In the genomic region with DNA sequence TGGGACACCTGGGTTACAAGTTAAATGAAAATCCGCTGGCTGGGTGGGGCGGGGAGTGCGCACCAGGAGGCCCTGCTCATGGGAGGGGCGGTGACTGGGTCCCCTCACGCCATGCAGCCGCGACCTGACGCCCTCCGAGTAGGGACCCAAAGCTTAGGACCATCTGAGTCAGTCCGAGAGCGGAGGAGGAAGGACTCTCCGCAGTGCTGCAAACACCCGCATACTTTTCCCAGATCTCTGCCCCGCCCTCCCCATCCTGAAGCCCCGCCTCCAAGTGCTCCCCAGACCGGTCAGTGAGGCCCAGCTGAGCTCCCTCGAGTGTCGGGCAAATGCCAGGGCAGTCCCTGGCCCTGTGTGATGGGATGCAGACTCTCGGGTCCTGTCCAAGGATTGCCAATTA, we compare ENCODE assay signal across 8 cellular contexts. TPM values are rescaled to one million over a fixed set of nuclear protein-coding genes. Genes with fewer than 3 reads are reported as not detected.
A peak's percentile ranks its signal among the peaks of the same experiment; 100 is the strongest.
DNase-seq lines count a peak whose midpoint lies in the region; ATAC-seq, FAIRE-seq and TF ChIP-seq lines count a peak whose summit lies in the region.

No MANE protein-coding gene starts in this region.

- H3K36me3 ChIP-seq in SK-N-SH (replicated peaks in 1 of 2; ENCODE audit: control insufficient read depth in 1 of 2, insufficient read depth in 2 of 2, low read length in 1 of 2) (no peaks in the 10 kb centered on the region), sigmoid colon (no peaks in the 10 kb centered on the region)

- FAIRE-seq in GM12891 (lab: Jason Lieb, UNC) = no peak
- FAIRE-seq in urothelium cell line (lab: Jason Lieb, UNC) = no peak

- POLR2A ChIA-PET in SK-N-SH (lab: Yijun Ruan, JAX) = no interaction called here

- intact Hi-C loops in sigmoid colon (cut with DNase I) = no loop called here

- CTCF ChIA-PET in SK-N-SH (lab: Yijun Ruan, JAX) = interaction anchor here (1.3 kb wide), 1 partner anchor 530 kb away, joined by 4 read pairs; no protein-coding TSS in a partner anchor

- TF ChIP-seq POLR2A in GM12891 (IDR thresholded peaks at IDR 0.05; ENCODE audit: low read depth, low read length) (no peak), sigmoid colon (IDR thresholded peaks at IDR 0.05) (no peak)

- H3K9me3 ChIP-seq in SK-N-SH (no peaks in the 10 kb centered on the region), sigmoid colon (no peaks in the 10 kb centered on the region)

- H3K9me2 ChIP-seq in SK-N-SH = no peaks in the 10 kb centered on the region

- no peak for TF ChIP-seq EP300 in SK-N-SH (IDR thresholded peaks at IDR 0.05; ENCODE audit: borderline replicate concordance in 1 of 2, low read depth in 1 of 2, low read length in 1 of 2)
- TF ChIP-seq EP300 in sigmoid colon (IDR thresholded peaks at IDR 0.05) = no peak

- H3F3A ChIP-seq in SK-N-SH (replicated peaks; ENCODE audit: insufficient read depth) = no peaks in the 10 kb centered on the region

- peaks cover 9% of the 10 kb centered on the region for H3K36me3 Mint-ChIP-seq in glutamatergic neuron (ENCODE audit: unreplicated experiment)

- TF ChIP-seq RAD21 in SK-N-SH (IDR thresholded peaks at IDR 0.05; ENCODE audit: low read length) = no peak

- no peak for TF ChIP-seq CTCF in SK-N-SH (IDR thresholded peaks at IDR 0.05)
- TF ChIP-seq CTCF in glutamatergic neuron (IDR thresholded peaks at IDR 0.05; ENCODE audit: partially characterized antibody, unreplicated experiment) = no peak
- TF ChIP-seq CTCF in sigmoid colon (IDR thresholded peaks at IDR 0.05) = no peak

- H3K27me3 Mint-ChIP-seq in glutamatergic neuron (ENCODE audit: unreplicated experiment) = peaks cover 44% of the 10 kb centered on the region

- no peak for ATAC-seq in HG02970 (IDR thresholded peaks at IDR 0.05; ENCODE audit: low FRiP score, unreplicated experiment)

- peaks cover 5% of the 10 kb centered on the region for H3K9me3 Mint-ChIP-seq in glutamatergic neuron (ENCODE audit: unreplicated experiment)

- H3K27ac Mint-ChIP-seq in glutamatergic neuron (ENCODE audit: unreplicated experiment) = no peak overlapping the region

- no peaks in the 10 kb centered on the region for H3K79me2 ChIP-seq in SK-N-SH (ENCODE audit: insufficient read depth)

- peak overlapping the region; percentile 63; the same call in 1 of the 2 replicates for H2AFZ ChIP-seq in SK-N-SH (ENCODE audit: low read depth)

- H3K4me3 ChIP-seq in SK-N-SH (ENCODE audit: low read depth in 2 of 2, low read length in 1 of 2) = peak overlapping the region; percentile 42 to 56
- H3K4me3 ChIP-seq in sigmoid colon = peak overlapping the region in 3 of 4 donors; percentile 11 to 39 (median 38)

- DNase-seq in GM12891 (ENCODE audit: insufficient read length, low spot score) = peak; percentile 28
- DNase-seq in SK-N-SH = peak; percentile 58
- DNase-seq in glutamatergic neuron = peak; percentile 34
- DNase-seq in sigmoid colon = no peak
- DNase-seq in middle frontal gyrus (ENCODE audit: extremely low spot score, low spot score) = no peak
- DNase-seq in urothelium cell line (ENCODE audit: low spot score) = no peak
- no peak for DNase-seq in NCI-H1417 (lab: John Stamatoyannopoulos, UW)

- no peak overlapping the region for H3K9ac ChIP-seq in SK-N-SH

- H3K4me2 ChIP-seq in SK-N-SH = peak overlapping the region; percentile 88

- H3K4me1 ChIP-seq in SK-N-SH (ENCODE audit: control insufficient read depth in 1 of 2, insufficient read depth in 2 of 2, low read depth in 1 of 2, low read length in 1 of 2) = peaks cover 0 to 28% of the 10 kb centered on the region in 2 experiments; a peak in 1 of 4 replicates
- H3K4me1 ChIP-seq in sigmoid colon = peaks cover 0 to 53% (median 35%) of the 10 kb centered on the region in 4 donors

- H3K27ac ChIP-seq in SK-N-SH (ENCODE audit: low read depth in 2 of 2, low read length in 1 of 2) (no peak overlapping the region), sigmoid colon (no peak overlapping the region)

- H3K27me3 ChIP-seq in SK-N-SH (ENCODE audit: insufficient read depth) (peaks cover 12% of the 10 kb centered on the region; the same call in 1 of the 2 replicates), sigmoid colon (peaks cover 35 to 91% (median 51%) of the 10 kb centered on the region in 3 donors)

- no peaks in the 10 kb centered on the region for H4K20me1 ChIP-seq in SK-N-SH (ENCODE audit: insufficient read depth)

- H3K4me3 Mint-ChIP-seq in glutamatergic neuron (ENCODE audit: unreplicated experiment) = peak overlapping the region; percentile 70

- H3K4me1 Mint-ChIP-seq in glutamatergic neuron (ENCODE audit: low read depth, unreplicated experiment) = peaks cover 5% of the 10 kb centered on the region

- WGBS in SK-N-SH (ENCODE audit: low lambda C conversion rate) = 11% methylated on average over 11 of the region's 19 CpGs
- WGBS in sigmoid colon, 2 donors = 2 to 10% methylated on average over 19 of the region's 19 CpGs

TF ChIP-seq in GM12891, 5 proteins besides CTCF, POLR2A, EP300 and RAD21:
- TF ChIP-seq PAX5 (IDR thresholded peaks at IDR 0.05; ENCODE audit: insufficient read depth, low read length, severe bottlenecking) (no peak), TAF1 (IDR thresholded peaks at IDR 0.05; ENCODE audit: low read depth, low read length) (no peak), POLR2AphosphoS5 (IDR thresholded peaks at IDR 0.05; ENCODE audit: low read depth, low read length) (no peak), POU2F2 (IDR thresholded peaks at IDR 0.05; ENCODE audit: low read depth, low read length) (no peak), SPI1 (IDR thresholded peaks at IDR 0.05; ENCODE audit: low read depth, low read length) (no peak)

TF ChIP-seq in SK-N-SH, 30 proteins besides CTCF, POLR2A, EP300 and RAD21:
- TF ChIP-seq PBX3 (IDR thresholded peaks at IDR 0.05) (no peak), GATA2 (CRISPR knock-in tag; IDR thresholded peaks at IDR 0.05) (no peak), FOXJ3 (CRISPR knock-in tag; IDR thresholded peaks at IDR 0.05) (no peak), ELF1 (IDR thresholded peaks at IDR 0.05) (no peak), TCF12 (IDR thresholded peaks at IDR 0.05) (no peak), RXRA (IDR thresholded peaks at IDR 0.05; ENCODE audit: borderline replicate concordance, low read depth) (no peak), NRF1 (IDR thresholded peaks at IDR 0.05; ENCODE audit: low read depth, low read length) (no peak), MAX (IDR thresholded peaks at IDR 0.05; ENCODE audit: low read depth) (no peak)

RNA-seq across cellular contexts. Expression of gene FLI1, which starts 6.6 kb away (rescaled TPM):
- polyA plus RNA-seq in GM12891 (2012; ENCODE audit: low read depth, missing spikeins) = 22.0 TPM
- 14.7 and 16.7 TPM in 2 replicates for polyA plus RNA-seq in SK-N-SH (2012; rRNA removed)
- 6.6 and 9.8 TPM in 2 replicates for polyA plus RNA-seq in SK-N-SH (2012; cell fraction: cytosol; rRNA removed)
- polyA plus RNA-seq in SK-N-SH (2012; cell fraction: nucleus; rRNA removed) = 10.6 and 13.2 TPM in 2 replicates
- not detected for total RNA-seq in glutamatergic neuron (ENCODE audit: unreplicated experiment)
- 10 to 100 TPM in 3 of 4 donors, 1 to 10 TPM in 1; 8.8 to 18.0 (median 15.0) TPM for total RNA-seq in sigmoid colon
- polyA plus RNA-seq in sigmoid colon = 10 to 100 TPM in 1 of 3 donors, 1 to 10 TPM in 2; 1.8 to 16.6 (median 4.2) TPM

Comparison
In these comparisons a context has a peak if more than half of its experiments do, and no peak if none do; other contexts are left out.
1. DNase-seq: peak in GM12891 (single experiment), SK-N-SH (single experiment) and glutamatergic neuron (single experiment); none in sigmoid colon (single experiment), middle frontal gyrus (single experiment), urothelium cell line (single experiment) and NCI-H1417 (0 of 3).